26 cellular contexts compared by ENCODE assay signal in genomic region chr9:69980041-69980440, GRCh38.
A peak's percentile ranks its signal among the peaks of the same experiment; 100 is the strongest.
DNase-seq lines count a peak whose midpoint lies in the region; ATAC-seq and TF ChIP-seq lines count a peak whose summit lies in the region.
"Had no signal": no experiment of that assay in that cellular context is flagged by ENCODE, and none has a peak within 500 bp of the region (broad histone marks: within the 10 kb centered on the region; RNA-seq: fewer than 3 reads in every experiment).

No MANE protein-coding gene starts in this region.

- intact Hi-C loops in right cardiac atrium (cut with DNase I) = no loop called here

- TF ChIP-seq CTCF in choroid plexus epithelial cell (conservative IDR thresholded peaks at IDR 0.05; ENCODE audit: low read depth, low read length) (no peak), fibroblast of villous mesenchyme (IDR thresholded peaks at IDR 0.05; ENCODE audit: insufficient read depth, low read depth, low read length) (no peak)

- H3K27me3 ChIP-seq in right cardiac atrium (ENCODE audit: control insufficient read depth, insufficient read depth) = no peaks in the 10 kb centered on the region
- H3K27me3 ChIP-seq: SJCRH30 had no signal

- no peak overlapping the region for H3K4me3 ChIP-seq in choroid plexus epithelial cell (ENCODE audit: low read depth, low read length)
- H3K4me3 ChIP-seq in fibroblast of villous mesenchyme (ENCODE audit: low read depth, low read length) = no peak overlapping the region
- no peak overlapping the region for H3K4me3 ChIP-seq in right cardiac atrium (ENCODE audit: low read length)
- H3K4me3 ChIP-seq: SJCRH30 had no signal

- no peak overlapping the region for H3K27ac ChIP-seq in right cardiac atrium (ENCODE audit: low read length)
- H3K27ac ChIP-seq: 22Rv1, HL-60, SJCRH30 had no signal

- WGBS in right cardiac atrium = 84% methylated on average over 2 of the region's 2 CpGs

- H3K4me1 ChIP-seq in right cardiac atrium (ENCODE audit: control insufficient read depth, insufficient read depth, low read length) = no peaks in the 10 kb centered on the region
- H3K4me1 ChIP-seq: Caco-2 had no signal

- DNase-seq in AG08395 (ENCODE audit: low spot score) (peak; percentile 35), GM04503 (ENCODE audit: low read depth) (peak; percentile 50), choroid plexus epithelial cell (ENCODE audit: low read depth) (peak; percentile 32), fibroblast of villous mesenchyme (ENCODE audit: low read depth) (peak; percentile 52), NCI-H1436 (lab: John Stamatoyannopoulos, UW) (no peak), right cardiac atrium (no peak), T-helper 1 cell (no peak), 8988T (no peak)
- DNase-seq: AML-193; C1 segment of cervical spinal cord; Caco-2; CD8-positive, alpha-beta T cell; GF-D8; NCI-H1092; NCI-H1436 treated with DMSO at 0.1 percent for 48 hours; NCI-H1930; NCI-H446 treated with DMSO at 0.1 percent for 48 hours; NCI-H526; NCI-H82; NK-92 treated with Interleukin-12 subunit alpha and Interleukin-12 subunit beta, amount 100 ng/mL, for 24 hours; PC-3; SJCRH30 had no signal

- no peaks in the 10 kb centered on the region for H3K9me3 ChIP-seq in right cardiac atrium (ENCODE audit: control insufficient read depth, low read length)
- H3K9me3 ChIP-seq: Caco-2, SJCRH30 had no signal

- ATAC-seq in right cardiac atrium = no peak
- ATAC-seq: CD8-positive, alpha-beta T cell; HCT116; PC-3; SK-N-SH treated with all-trans-retinoic acid at 6 μM for 48 hours had no signal

Comparison
In these comparisons a context has a peak if more than half of its experiments do, and no peak if none do; other contexts are left out.
1. DNase-seq: peak in AG08395 (single experiment), GM04503 (single experiment), choroid plexus epithelial cell (single experiment) and fibroblast of villous mesenchyme (single experiment); none in NCI-H1436 (single experiment), right cardiac atrium (0 of 3), T-helper 1 cell (0 of 5) and 8988T (single experiment).